ENCODE assay signal across 1 cellular context in the genomic region with DNA sequence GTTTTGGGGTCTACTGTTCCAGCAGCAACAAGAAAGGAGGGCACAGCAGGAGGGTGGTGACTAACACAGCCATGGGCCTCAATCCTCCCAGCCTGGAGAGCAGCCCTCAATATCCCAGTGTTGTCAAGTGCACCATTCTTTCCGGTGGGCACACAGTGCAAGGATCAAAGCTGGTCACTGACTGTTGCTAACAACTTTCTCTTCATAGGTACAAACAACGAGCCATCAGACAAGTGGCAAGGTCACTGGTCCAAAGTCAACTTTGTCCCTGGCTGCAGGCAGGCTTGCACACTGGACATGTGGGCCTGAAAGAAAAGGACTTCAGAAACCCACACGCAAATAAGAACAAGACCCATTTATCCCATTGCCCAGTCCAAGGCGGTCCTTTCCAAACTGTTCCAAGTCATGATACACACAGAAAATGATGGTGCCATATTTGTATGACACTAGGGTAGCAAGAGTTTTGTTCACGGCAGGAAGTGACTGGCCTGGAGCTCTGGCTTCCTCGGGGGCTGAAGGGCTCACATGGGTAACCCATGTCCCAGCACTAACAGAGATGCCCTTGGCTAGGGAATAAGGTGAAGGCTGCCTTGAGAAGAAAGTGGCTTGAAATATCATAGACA.
TF ChIP-seq lines count a peak whose summit lies in the region.

No MANE protein-coding gene starts in this region.

TF ChIP-seq in HepG2, 621 proteins besides CTCF, POLR2A, EP300 and RAD21 (continued from another document and continues in another):
- TF ChIP-seq ARID4A (CRISPR knock-in tag; IDR thresholded peaks at IDR 0.05; ENCODE audit: borderline replicate concordance) (no peak), NFE2L2 (IDR thresholded peaks at IDR 0.05; ENCODE audit: low read length) (no peak), U2AF2 (IDR thresholded peaks at IDR 0.05; ENCODE audit: low read depth, low read length) (no peak), ZNF788 (CRISPR knock-in tag; IDR thresholded peaks at IDR 0.05; ENCODE audit: borderline replicate concordance) (peak; percentile 79; the same call in 1 of the 2 replicates), SMARCE1 (IDR thresholded peaks at IDR 0.05; ENCODE audit: borderline replicate concordance) (no peak), ZNF281 (CRISPR knock-in tag; IDR thresholded peaks at IDR 0.05; ENCODE audit: borderline replicate concordance) (peak; percentile 57; the same call in 1 of the 2 replicates), ZNF691 (CRISPR knock-in tag; IDR thresholded peaks at IDR 0.05; ENCODE audit: borderline replicate concordance, low read depth) (no peak), MEIS1 (CRISPR knock-in tag; IDR thresholded peaks at IDR 0.05; ENCODE audit: borderline replicate concordance) (no peak), FOXJ3 (CRISPR knock-in tag; IDR thresholded peaks at IDR 0.05; ENCODE audit: borderline replicate concordance) (peak; percentile 62), ZFYVE20 (CRISPR knock-in tag; IDR thresholded peaks at IDR 0.05; ENCODE audit: borderline replicate concordance, low read depth) (no peak), DMAP1 (CRISPR knock-in tag; IDR thresholded peaks at IDR 0.05) (peak; percentile 49; the same call in 1 of the 2 replicates), CBX2 (IDR thresholded peaks at IDR 0.05; ENCODE audit: low read depth, low read length) (no peak), CBX2 (CRISPR knock-in tag; IDR thresholded peaks at IDR 0.05; ENCODE audit: low read depth) (no peak), TCF12 (IDR thresholded peaks at IDR 0.05) (no peak), TCF12 (CRISPR knock-in tag; IDR thresholded peaks at IDR 0.05) (no peak), NR2F1 (CRISPR knock-in tag; IDR thresholded peaks at IDR 0.05) (peak; percentile 24 to 52; a peak in 3 of 4 replicates), ZNF598 (CRISPR knock-in tag; IDR thresholded peaks at IDR 0.05; ENCODE audit: borderline replicate concordance) (no peak; the same call in 1 of the 2 replicates), FOXA3 (CRISPR knock-in tag; IDR thresholded peaks at IDR 0.05) (peak; percentile 79)
- TF ChIP-seq, protein P1, sequence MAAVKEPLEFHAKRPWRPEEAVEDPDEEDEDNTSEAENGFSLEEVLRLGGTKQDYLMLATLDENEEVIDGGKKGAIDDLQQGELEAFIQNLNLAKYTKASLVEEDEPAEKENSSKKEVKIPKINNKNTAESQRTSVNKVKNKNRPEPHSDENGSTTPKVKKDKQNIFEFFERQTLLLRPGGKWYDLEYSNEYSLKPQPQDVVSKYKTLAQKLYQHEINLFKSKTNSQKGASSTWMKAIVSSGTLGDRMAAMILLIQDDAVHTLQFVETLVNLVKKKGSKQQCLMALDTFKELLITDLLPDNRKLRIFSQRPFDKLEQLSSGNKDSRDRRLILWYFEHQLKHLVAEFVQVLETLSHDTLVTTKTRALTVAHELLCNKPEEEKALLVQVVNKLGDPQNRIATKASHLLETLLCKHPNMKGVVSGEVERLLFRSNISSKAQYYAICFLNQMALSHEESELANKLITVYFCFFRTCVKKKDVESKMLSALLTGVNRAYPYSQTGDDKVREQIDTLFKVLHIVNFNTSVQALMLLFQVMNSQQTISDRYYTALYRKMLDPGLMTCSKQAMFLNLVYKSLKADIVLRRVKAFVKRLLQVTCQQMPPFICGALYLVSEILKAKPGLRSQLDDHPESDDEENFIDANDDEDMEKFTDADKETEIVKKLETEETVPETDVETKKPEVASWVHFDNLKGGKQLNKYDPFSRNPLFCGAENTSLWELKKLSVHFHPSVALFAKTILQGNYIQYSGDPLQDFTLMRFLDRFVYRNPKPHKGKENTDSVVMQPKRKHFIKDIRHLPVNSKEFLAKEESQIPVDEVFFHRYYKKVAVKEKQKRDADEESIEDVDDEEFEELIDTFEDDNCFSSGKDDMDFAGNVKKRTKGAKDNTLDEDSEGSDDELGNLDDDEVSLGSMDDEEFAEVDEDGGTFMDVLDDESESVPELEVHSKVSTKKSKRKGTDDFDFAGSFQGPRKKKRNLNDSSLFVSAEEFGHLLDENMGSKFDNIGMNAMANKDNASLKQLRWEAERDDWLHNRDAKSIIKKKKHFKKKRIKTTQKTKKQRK (IDR thresholded peaks at IDR 0.05; ENCODE audit: low read length): no peak
- TF ChIP-seq, protein P2, sequence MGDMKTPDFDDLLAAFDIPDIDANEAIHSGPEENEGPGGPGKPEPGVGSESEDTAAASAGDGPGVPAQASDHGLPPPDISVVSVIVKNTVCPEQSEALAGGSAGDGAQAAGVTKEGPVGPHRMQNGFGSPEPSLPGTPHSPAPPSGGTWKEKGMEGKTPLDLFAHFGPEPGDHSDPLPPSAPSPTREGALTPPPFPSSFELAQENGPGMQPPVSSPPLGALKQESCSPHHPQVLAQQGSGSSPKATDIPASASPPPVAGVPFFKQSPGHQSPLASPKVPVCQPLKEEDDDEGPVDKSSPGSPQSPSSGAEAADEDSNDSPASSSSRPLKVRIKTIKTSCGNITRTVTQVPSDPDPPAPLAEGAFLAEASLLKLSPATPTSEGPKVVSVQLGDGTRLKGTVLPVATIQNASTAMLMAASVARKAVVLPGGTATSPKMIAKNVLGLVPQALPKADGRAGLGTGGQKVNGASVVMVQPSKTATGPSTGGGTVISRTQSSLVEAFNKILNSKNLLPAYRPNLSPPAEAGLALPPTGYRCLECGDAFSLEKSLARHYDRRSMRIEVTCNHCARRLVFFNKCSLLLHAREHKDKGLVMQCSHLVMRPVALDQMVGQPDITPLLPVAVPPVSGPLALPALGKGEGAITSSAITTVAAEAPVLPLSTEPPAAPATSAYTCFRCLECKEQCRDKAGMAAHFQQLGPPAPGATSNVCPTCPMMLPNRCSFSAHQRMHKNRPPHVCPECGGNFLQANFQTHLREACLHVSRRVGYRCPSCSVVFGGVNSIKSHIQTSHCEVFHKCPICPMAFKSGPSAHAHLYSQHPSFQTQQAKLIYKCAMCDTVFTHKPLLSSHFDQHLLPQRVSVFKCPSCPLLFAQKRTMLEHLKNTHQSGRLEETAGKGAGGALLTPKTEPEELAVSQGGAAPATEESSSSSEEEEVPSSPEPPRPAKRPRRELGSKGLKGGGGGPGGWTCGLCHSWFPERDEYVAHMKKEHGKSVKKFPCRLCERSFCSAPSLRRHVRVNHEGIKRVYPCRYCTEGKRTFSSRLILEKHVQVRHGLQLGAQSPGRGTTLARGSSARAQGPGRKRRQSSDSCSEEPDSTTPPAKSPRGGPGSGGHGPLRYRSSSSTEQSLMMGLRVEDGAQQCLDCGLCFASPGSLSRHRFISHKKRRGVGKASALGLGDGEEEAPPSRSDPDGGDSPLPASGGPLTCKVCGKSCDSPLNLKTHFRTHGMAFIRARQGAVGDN (CRISPR knock-in tag; IDR thresholded peaks at IDR 0.05): peak; percentile 76
- TF ChIP-seq, protein P3, sequence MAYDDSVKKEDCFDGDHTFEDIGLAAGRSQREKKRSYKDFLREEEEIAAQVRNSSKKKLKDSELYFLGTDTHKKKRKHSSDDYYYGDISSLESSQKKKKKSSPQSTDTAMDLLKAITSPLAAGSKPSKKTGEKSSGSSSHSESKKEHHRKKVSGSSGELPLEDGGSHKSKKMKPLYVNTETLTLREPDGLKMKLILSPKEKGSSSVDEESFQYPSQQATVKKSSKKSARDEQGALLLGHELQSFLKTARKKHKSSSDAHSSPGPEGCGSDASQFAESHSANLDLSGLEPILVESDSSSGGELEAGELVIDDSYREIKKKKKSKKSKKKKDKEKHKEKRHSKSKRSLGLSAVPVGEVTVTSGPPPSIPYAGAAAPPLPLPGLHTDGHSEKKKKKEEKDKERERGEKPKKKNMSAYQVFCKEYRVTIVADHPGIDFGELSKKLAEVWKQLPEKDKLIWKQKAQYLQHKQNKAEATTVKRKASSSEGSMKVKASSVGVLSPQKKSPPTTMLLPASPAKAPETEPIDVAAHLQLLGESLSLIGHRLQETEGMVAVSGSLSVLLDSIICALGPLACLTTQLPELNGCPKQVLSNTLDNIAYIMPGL (CRISPR knock-in tag; IDR thresholded peaks at IDR 0.05; ENCODE audit: borderline replicate concordance in 1 of 2, low read depth in 1 of 2): peak in 1 of 2 experiments; percentile 55; a peak in 1 of 4 replicates
- TF ChIP-seq, protein P4, sequence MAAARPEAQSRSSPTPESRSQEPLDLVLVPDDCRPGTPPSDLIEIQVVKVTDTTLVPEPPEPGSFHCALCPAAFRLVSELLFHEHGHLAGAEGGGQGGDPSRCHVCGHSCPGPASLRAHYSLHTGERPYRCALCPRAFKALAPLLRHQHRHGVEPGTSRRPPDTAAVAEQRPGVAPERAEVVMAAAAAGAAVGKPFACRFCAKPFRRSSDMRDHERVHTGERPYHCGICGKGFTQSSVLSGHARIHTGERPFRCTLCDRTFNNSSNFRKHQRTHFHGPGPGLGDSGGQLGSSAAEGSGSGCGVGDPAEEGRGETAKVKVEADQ (CRISPR knock-in tag; IDR thresholded peaks at IDR 0.05; ENCODE audit: borderline replicate concordance): 0 out of 2 replicates have a peak, but pooled peaks have one; percentile 40
- TF ChIP-seq, protein P5, sequence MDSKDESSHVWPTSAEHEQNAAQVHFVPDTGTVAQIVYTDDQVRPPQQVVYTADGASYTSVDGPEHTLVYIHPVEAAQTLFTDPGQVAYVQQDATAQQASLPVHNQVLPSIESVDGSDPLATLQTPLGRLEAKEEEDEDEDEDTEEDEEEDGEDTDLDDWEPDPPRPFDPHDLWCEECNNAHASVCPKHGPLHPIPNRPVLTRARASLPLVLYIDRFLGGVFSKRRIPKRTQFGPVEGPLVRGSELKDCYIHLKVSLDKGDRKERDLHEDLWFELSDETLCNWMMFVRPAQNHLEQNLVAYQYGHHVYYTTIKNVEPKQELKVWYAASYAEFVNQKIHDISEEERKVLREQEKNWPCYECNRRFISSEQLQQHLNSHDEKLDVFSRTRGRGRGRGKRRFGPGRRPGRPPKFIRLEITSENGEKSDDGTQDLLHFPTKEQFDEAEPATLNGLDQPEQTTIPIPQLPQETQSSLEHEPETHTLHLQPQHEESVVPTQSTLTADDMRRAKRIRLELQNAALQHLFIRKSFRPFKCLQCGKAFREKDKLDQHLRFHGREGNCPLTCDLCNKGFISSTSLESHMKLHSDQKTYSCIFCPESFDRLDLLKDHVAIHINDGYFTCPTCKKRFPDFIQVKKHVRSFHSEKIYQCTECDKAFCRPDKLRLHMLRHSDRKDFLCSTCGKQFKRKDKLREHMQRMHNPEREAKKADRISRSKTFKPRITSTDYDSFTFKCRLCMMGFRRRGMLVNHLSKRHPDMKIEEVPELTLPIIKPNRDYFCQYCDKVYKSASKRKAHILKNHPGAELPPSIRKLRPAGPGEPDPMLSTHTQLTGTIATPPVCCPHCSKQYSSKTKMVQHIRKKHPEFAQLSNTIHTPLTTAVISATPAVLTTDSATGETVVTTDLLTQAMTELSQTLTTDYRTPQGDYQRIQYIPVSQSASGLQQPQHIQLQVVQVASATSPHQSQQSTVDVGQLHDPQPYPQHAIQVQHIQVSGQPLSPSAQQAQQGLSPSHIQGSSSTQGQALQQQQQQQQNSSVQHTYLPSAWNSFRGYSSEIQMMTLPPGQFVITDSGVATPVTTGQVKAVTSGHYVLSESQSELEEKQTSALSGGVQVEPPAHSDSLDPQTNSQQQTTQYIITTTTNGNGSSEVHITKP (CRISPR knock-in tag; IDR thresholded peaks at IDR 0.05; ENCODE audit: low read depth): 0 out of 2 replicates have a peak, but pooled peaks have one; percentile 38
